In genomic region chr19:2269244-2270156, GRCh38 we compare ENCODE assay signal across 8 cellular contexts. TPM values are rescaled to one million over a fixed set of nuclear protein-coding genes. Genes with fewer than 3 reads are reported as not detected.
DNase-seq lines count a peak whose midpoint lies in the region; ATAC-seq and TF ChIP-seq lines count a peak whose summit lies in the region.

No MANE protein-coding gene starts in this region.

- peak; percentile 55 for ATAC-seq in GM19351 (IDR thresholded peaks at IDR 0.05; ENCODE audit: unreplicated experiment)
- ATAC-seq in HG03571 (IDR thresholded peaks at IDR 0.05; ENCODE audit: unreplicated experiment): peak; percentile 39
- ATAC-seq in lower lobe of right lung: peak; percentile 91 to 94

- peak overlapping the region; percentile 86 to 87 for H3K4me3 ChIP-seq in duodenal mucosa (ENCODE audit: low read depth in 1 of 2, low read length in 2 of 2)
- H3K4me3 ChIP-seq in lower lobe of right lung: peak overlapping the region; percentile 92

- H3K36me3 ChIP-seq in duodenal mucosa (ENCODE audit: control insufficient read depth in 1 of 2, insufficient read depth in 2 of 2, low read length in 2 of 2) (peaks cover 7 to 13% of the 10 kb centered on the region in 2 donors), lower lobe of right lung (peaks cover 25% of the 10 kb centered on the region)

- intact Hi-C loops in lower lobe of right lung (cut with DNase I): no loop called here

- H3K27me3 ChIP-seq in duodenal mucosa (ENCODE audit: control insufficient read depth in 1 of 2, insufficient read depth in 2 of 2, low read length in 2 of 2): no peaks in the 10 kb centered on the region
- no peaks in the 10 kb centered on the region for H3K27me3 ChIP-seq in lower lobe of right lung (ENCODE audit: low read depth)

- H3K4me1 ChIP-seq in duodenal mucosa (ENCODE audit: control insufficient read depth in 1 of 2, insufficient read depth in 2 of 2, low read length in 2 of 2) (peaks cover 30 to 35% of the 10 kb centered on the region in 2 donors), lower lobe of right lung (peaks cover 76% of the 10 kb centered on the region)

- DNase-seq in NCI-H82 (lab: John Stamatoyannopoulos, UW) (peak; percentile 94), lower lobe of right lung (peak; percentile 98)
- DNase-seq in activated CD4-positive, alpha-beta memory T cell treated with anti-CD3 and anti-CD28 coated beads, Interleukin-2, amount 10 ng/mL, durations not matched to agents 7 days and 5 days: peak; percentile 99
- peak; percentile 98 to 99 (median 99) for DNase-seq in stimulated activated CD4-positive, alpha-beta T cell treated with anti-CD3 and anti-CD28 coated beads, TNF-alpha, amount 100 ng/mL, for 1 hour (ENCODE audit: low read depth in 3 of 3, low spot score in 1 of 3)

- H3K27ac Mint-ChIP-seq in activated CD4-positive, alpha-beta memory T cell treated with anti-CD3 and anti-CD28 coated beads, Interleukin-2, amount 10 ng/mL, durations not matched to agents 7 days and 5 days: peak overlapping the region; percentile 83

- no peaks in the 10 kb centered on the region for H3K9me3 Mint-ChIP-seq in activated CD4-positive, alpha-beta memory T cell treated with anti-CD3 and anti-CD28 coated beads, Interleukin-2, amount 10 ng/mL, durations not matched to agents 7 days and 5 days

- H3K9ac ChIP-seq in duodenal mucosa (ENCODE audit: low read depth in 1 of 2, low read length in 2 of 2): peak overlapping the region; percentile 95 to 97

- no peaks in the 10 kb centered on the region for H3K27me3 Mint-ChIP-seq in activated CD4-positive, alpha-beta memory T cell treated with anti-CD3 and anti-CD28 coated beads, Interleukin-2, amount 10 ng/mL, durations not matched to agents 7 days and 5 days

- TF ChIP-seq CTCF in C4-2B (conservative IDR thresholded peaks at IDR 0.05): no peak
- peak; percentile 13 for TF ChIP-seq CTCF in lower lobe of right lung (IDR thresholded peaks at IDR 0.05)

- CTCF ChIA-PET in activated CD4-positive, alpha-beta memory T cell treated with anti-CD3 and anti-CD28 coated beads, Interleukin-2, amount 10 ng/mL, durations not matched to agents 7 days and 5 days (lab: Charles Lee): interaction anchor here (0.9 to 1.8 kb wide), 2 partner anchors 8 to 10 kb away, joined by 4 to 7 read pairs; no protein-coding TSS in a partner anchor

- peaks cover 35% of the 10 kb centered on the region for H3K36me3 Mint-ChIP-seq in activated CD4-positive, alpha-beta memory T cell treated with anti-CD3 and anti-CD28 coated beads, Interleukin-2, amount 10 ng/mL, durations not matched to agents 7 days and 5 days (ENCODE audit: low read depth)

- H3K27ac ChIP-seq in C4-2B (peak overlapping the region; percentile 96), duodenal mucosa (ENCODE audit: low read depth, low read length) (peak overlapping the region; percentile 96), lower lobe of right lung (peak overlapping the region; percentile 99)

- H3K4me1 Mint-ChIP-seq in activated CD4-positive, alpha-beta memory T cell treated with anti-CD3 and anti-CD28 coated beads, Interleukin-2, amount 10 ng/mL, durations not matched to agents 7 days and 5 days: peaks cover 41% of the 10 kb centered on the region

- H3K4me3 Mint-ChIP-seq in activated CD4-positive, alpha-beta memory T cell treated with anti-CD3 and anti-CD28 coated beads, Interleukin-2, amount 10 ng/mL, durations not matched to agents 7 days and 5 days: peak overlapping the region; percentile 90

- POLR2A ChIA-PET in activated CD4-positive, alpha-beta memory T cell treated with anti-CD3 and anti-CD28 coated beads, Interleukin-2, amount 10 ng/mL, durations not matched to agents 7 days and 5 days (lab: Charles Lee): interaction anchor here (0.6 to 7.8 kb wide), 26 partner anchors 10 to 359 kb away, joined by 3 to 114 read pairs (median 4); partner anchors contain the start of genes AMH, GADD45B, JSRP1 and LSM7

- no peaks in the 10 kb centered on the region for H3K9me3 ChIP-seq in duodenal mucosa (ENCODE audit: control insufficient read depth in 1 of 2, low read length in 2 of 2)
- H3K9me3 ChIP-seq in lower lobe of right lung: no peaks in the 10 kb centered on the region

RNA-seq across cellular contexts. Expression of gene PEAK3, which starts 12.5 kb away (rescaled TPM):
- total RNA-seq in activated CD4-positive, alpha-beta memory T cell treated with anti-CD3 and anti-CD28 coated beads, Interleukin-2, amount 10 ng/mL, durations not matched to agents 7 days and 5 days: under 1 TPM; 0.70 to 0.88 TPM
- 7.5 TPM for total RNA-seq in lower lobe of right lung

RNA-seq across cellular contexts. Expression of gene JSRP1, which starts 13.3 kb away (rescaled TPM):
- total RNA-seq in activated CD4-positive, alpha-beta memory T cell treated with anti-CD3 and anti-CD28 coated beads, Interleukin-2, amount 10 ng/mL, durations not matched to agents 7 days and 5 days: 1 to 10 TPM in 1 of 2 experiments, under 1 TPM in 1; 0.73 to 1.3 TPM
- not detected for total RNA-seq in lower lobe of right lung

RNA-seq across cellular contexts. Expression of gene AMH, which starts 20.4 kb away (rescaled TPM):
- 1 to 10 TPM; 4.6 to 7.6 TPM for total RNA-seq in activated CD4-positive, alpha-beta memory T cell treated with anti-CD3 and anti-CD28 coated beads, Interleukin-2, amount 10 ng/mL, durations not matched to agents 7 days and 5 days
- 1.9 TPM for total RNA-seq in lower lobe of right lung

RNA-seq across cellular contexts. Expression of gene SF3A2, which starts 32.9 kb away (rescaled TPM):
- 100 to 1,000 TPM; 137 to 145 TPM for total RNA-seq in activated CD4-positive, alpha-beta memory T cell treated with anti-CD3 and anti-CD28 coated beads, Interleukin-2, amount 10 ng/mL, durations not matched to agents 7 days and 5 days
- 55.6 TPM for total RNA-seq in lower lobe of right lung

RNA-seq across cellular contexts. Expression of gene PLEKHJ1, which starts 33.4 kb away (rescaled TPM):
- total RNA-seq in activated CD4-positive, alpha-beta memory T cell treated with anti-CD3 and anti-CD28 coated beads, Interleukin-2, amount 10 ng/mL, durations not matched to agents 7 days and 5 days: 10 to 100 TPM; 58.3 to 60.4 TPM
- 52.0 TPM for total RNA-seq in lower lobe of right lung

Comparison
In these comparisons a context has a peak if more than half of its experiments do, and no peak if none do; other contexts are left out.
1. Peak in every context shown above with its lines: DNase-seq, ATAC-seq, H3K4me3 ChIP-seq and H3K27ac ChIP-seq.
2. ATAC-seq: peak in every context shown above with its lines; median percentile 92 in lower lobe of right lung; 55 in GM19351; 39 in HG03571.